ENCODE assay signal across 16 cellular contexts in genomic region chr3:52519445-52520140, GRCh38. TPM values are rescaled to one million over a fixed set of nuclear protein-coding genes. Genes with fewer than 3 reads are reported as not detected.
"Had no signal": no experiment of that assay in that cellular context is flagged by ENCODE, and none has a peak within 500 bp of the region (broad histone marks: within the 10 kb centered on the region; RNA-seq: fewer than 3 reads in every experiment).

No MANE protein-coding gene starts in this region.

- H3K4me3 ChIP-seq: cardiac muscle cell, lung had no signal

- ATAC-seq: activated CD8-positive, alpha-beta memory T cell treated with anti-CD3 and anti-CD28 coated beads, Interleukin-2, amount 10 ng/mL, durations not matched to agents 7 days and 5 days; left lobe of liver; stimulated activated naive CD8-positive, alpha-beta T cell treated with anti-CD3 and anti-CD28 coated beads, Interleukin-15, Interleukin-2, amounts not matched to agents 100 U/mL and 50 U/mL, for 24 hours had no signal

- DNase-seq: activated CD4-positive, alpha-beta memory T cell treated with anti-CD3 and anti-CD28 coated beads, Interleukin-2, amount 10 ng/mL, durations not matched to agents 7 days and 5 days; activated CD4-positive, CD25-positive, alpha-beta regulatory T cell; activated CD8-positive, alpha-beta memory T cell treated with anti-CD3 and anti-CD28 coated beads, Interleukin-2, amount 10 ng/mL, durations not matched to agents 7 days and 5 days; activated naive CD8-positive, alpha-beta T cell treated with anti-CD3 and anti-CD28 coated beads for 36 hours; amniotic stem cell; dermis blood vessel endothelial cell; effector memory CD4-positive, alpha-beta T cell; kidney; occipital lobe; stimulated activated naive CD8-positive, alpha-beta T cell treated with anti-CD3 and anti-CD28 coated beads, Interleukin-15, Interleukin-2, amounts not matched to agents 100 U/mL and 50 U/mL, for 24 hours; T-helper 1 cell; T-helper 9 cell had no signal

- H3K27me3 ChIP-seq: cardiac muscle cell, tibial nerve had no signal

- H3K27ac ChIP-seq: cardiac muscle cell, tibial nerve had no signal

- FAIRE-seq: kidney had no signal

- H3K9me3 ChIP-seq: tibial nerve had no signal

RNA-seq across cellular contexts. Expression of gene STAB1, which starts 24.5 kb away (rescaled TPM):
- total RNA-seq: activated CD4-positive, alpha-beta memory T cell treated with anti-CD3 and anti-CD28 coated beads, Interleukin-2, amount 10 ng/mL, durations not matched to agents 7 days and 5 days; activated CD8-positive, alpha-beta memory T cell treated with anti-CD3 and anti-CD28 coated beads, Interleukin-2, amount 10 ng/mL, durations not matched to agents 7 days and 5 days had no signal
- polyA plus RNA-seq: cardiac muscle cell had no signal
